In the genomic region with DNA sequence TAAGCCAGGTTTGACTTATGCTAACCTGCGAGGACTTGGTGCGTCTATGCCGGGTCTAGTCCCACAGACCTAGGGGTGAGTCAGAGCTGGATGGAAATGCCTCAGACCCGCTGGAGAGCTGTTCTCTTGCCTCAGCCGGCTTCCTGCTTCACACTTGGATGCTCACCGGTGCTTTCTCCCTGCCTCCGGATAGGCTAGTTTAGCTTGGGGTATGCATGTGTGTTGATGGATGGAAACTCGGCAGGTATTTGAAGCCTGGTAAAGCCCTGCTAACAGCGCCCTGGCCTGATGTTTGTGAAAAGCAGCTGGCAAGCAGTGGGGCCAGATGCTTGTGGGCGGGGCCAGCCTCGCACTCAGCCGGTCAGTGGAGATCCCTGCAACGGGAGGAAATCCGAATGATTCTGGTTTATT, we compare ENCODE assay signal across 7 cellular contexts. TPM values are rescaled to one million over a fixed set of nuclear protein-coding genes. Genes with fewer than 3 reads are reported as not detected.
DNase-seq lines count a peak whose midpoint lies in the region; ATAC-seq, FAIRE-seq and TF ChIP-seq lines count a peak whose summit lies in the region.

No MANE protein-coding gene starts in this region.

- whole genome bisulfite sequencing in mammary epithelial cell (ENCODE audit: low coverage, missing lambda C conversion rate) = 1% methylated on average over 12 of the region's 14 CpGs

- H3K4me3 Mint-ChIP-seq in stimulated activated naive CD8-positive, alpha-beta T cell treated with anti-CD3 and anti-CD28 coated beads, Interleukin-15, amount 100 ng/mL, for 72 hours = no peak overlapping the region

- peaks cover 18% of the 10 kb centered on the region for H4K20me1 ChIP-seq in mammary epithelial cell (ENCODE audit: insufficient read depth, low read length)

- H3K9ac ChIP-seq in mammary epithelial cell (ENCODE audit: insufficient read depth, low read length) = no peak overlapping the region

- CTCF ChIA-PET in mammary epithelial cell (lab: Charles Lee; ENCODE audit: low non-redundant PET) = no interaction called here

- dilution Hi-C loops in mammary epithelial cell (cut with HindIII; ENCODE audit: low sequenced_read_pairs) = no loop called here

- intact Hi-C loops in mammary epithelial cell (cut with micrococcal nuclease) = loop anchor here (1.0 to 5.0 kb wide), 3 partner anchors 9 to 51 kb away; no protein-coding TSS in a partner anchor

- TF ChIP-seq CTCF in mammary epithelial cell (conservative IDR thresholded peaks at IDR 0.05 in 1 of 2, IDR thresholded peaks at IDR 0.05 in 1 of 2; ENCODE audit: extremely low read depth in 1 of 2, insufficient read depth in 1 of 2, low read depth in 1 of 2, low read length in 2 of 2) = no peak
- TF ChIP-seq CTCF in kidney epithelial cell (IDR thresholded peaks at IDR 0.05; ENCODE audit: insufficient read depth, low read length, poor library complexity, severe bottlenecking) = no peak

- peak; percentile 62 for ATAC-seq in stimulated activated naive CD8-positive, alpha-beta T cell treated with anti-CD3 and anti-CD28 coated beads, Interleukin-15, amount 100 ng/mL, for 72 hours
- no peak for ATAC-seq in GM18511 (IDR thresholded peaks at IDR 0.05; ENCODE audit: unreplicated experiment)

- in situ Hi-C loops in mammary epithelial cell (cut with MboI; ENCODE audit: low sequenced_read_pairs in 2 of 2) = loop anchor here in 1 of 2 donors (25.0 kb wide), 1 partner anchor 314 kb away; the partner anchor contains the start of gene RAPGEF1

- H3K9me3 Mint-ChIP-seq in stimulated activated naive CD8-positive, alpha-beta T cell treated with anti-CD3 and anti-CD28 coated beads, Interleukin-15, amount 100 ng/mL, for 72 hours = no peaks in the 10 kb centered on the region

- H3K9me3 ChIP-seq in mammary epithelial cell (replicated peaks; ENCODE audit: insufficient read depth, low read length) = no peaks in the 10 kb centered on the region

- H2AFZ ChIP-seq in mammary epithelial cell (ENCODE audit: low read depth, low read length) = no peak overlapping the region

- H3K36me3 ChIP-seq in mammary epithelial cell (ENCODE audit: insufficient read depth, low read length) (peaks cover 3% of the 10 kb centered on the region), kidney epithelial cell (ENCODE audit: control insufficient read depth, insufficient read depth, low read length) (no peaks in the 10 kb centered on the region)

- no TSS peak for BruUV-seq in mammary epithelial cell (replicated peaks; lab: Mats Ljungman, UMichigan)

- peaks cover 98% of the 10 kb centered on the region for H3K79me2 ChIP-seq in mammary epithelial cell (ENCODE audit: insufficient read depth, low read length)

- peaks cover 44% of the 10 kb centered on the region for H3K4me1 ChIP-seq in mammary epithelial cell (ENCODE audit: insufficient read depth, low read length)

- H3K4me2 ChIP-seq in mammary epithelial cell (ENCODE audit: insufficient read depth, low read depth, low read length) = peak overlapping the region; percentile 52

- H3K27ac Mint-ChIP-seq in stimulated activated naive CD8-positive, alpha-beta T cell treated with anti-CD3 and anti-CD28 coated beads, Interleukin-15, amount 100 ng/mL, for 72 hours = no peak overlapping the region

- H3K27me3 ChIP-seq in mammary epithelial cell (ENCODE audit: insufficient read depth, low read length) (no peaks in the 10 kb centered on the region), kidney epithelial cell (ENCODE audit: control insufficient read depth, insufficient read depth, low read length) (no peaks in the 10 kb centered on the region)

- H3K27ac ChIP-seq in mammary epithelial cell (ENCODE audit: insufficient read depth, low read depth, low read length) = no peak overlapping the region

- no peak for DNase-seq in GM18507 (ENCODE audit: extremely low spot score, insufficient read length, low read depth)
- DNase-seq in NCI-H2196 treated with DMSO at 0.1 percent for 48 hours (lab: John Stamatoyannopoulos, UW; ENCODE audit: unreplicated experiment) = peak; percentile 66
- peak; percentile 97 for DNase-seq in mammary epithelial cell
- DNase-seq in kidney epithelial cell (ENCODE audit: low read depth) = peak; percentile 99
- DNase-seq in stimulated activated naive CD8-positive, alpha-beta T cell treated with anti-CD3 and anti-CD28 coated beads, Interleukin-15, amount 100 ng/mL, for 72 hours = no peak
- DNase-seq in NK-92 (lab: John Stamatoyannopoulos, UW; ENCODE audit: unreplicated experiment) = no peak

- no peaks in the 10 kb centered on the region for H3K27me3 Mint-ChIP-seq in stimulated activated naive CD8-positive, alpha-beta T cell treated with anti-CD3 and anti-CD28 coated beads, Interleukin-15, amount 100 ng/mL, for 72 hours

- H3K4me1 Mint-ChIP-seq in stimulated activated naive CD8-positive, alpha-beta T cell treated with anti-CD3 and anti-CD28 coated beads, Interleukin-15, amount 100 ng/mL, for 72 hours = peaks cover 85% of the 10 kb centered on the region

- H3K4me3 ChIP-seq in mammary epithelial cell (replicated peaks in 1 of 3; ENCODE audit: insufficient read depth in 1 of 3, low read depth in 2 of 3, low read length in 3 of 3) (peak overlapping the region in 1 of 3 experiments; percentile 20), kidney epithelial cell (ENCODE audit: low read depth, low read length) (no peak overlapping the region)

- peak; percentile 45 for FAIRE-seq in GM18507 (lab: Jason Lieb, UNC)

RNA-seq across cellular contexts. Expression of gene PRRC2B, which starts 29.3 kb away (rescaled TPM):
- total RNA-seq in mammary epithelial cell (100 to 1,000 TPM in 1 of 2 donors, 10 to 100 TPM in 1; 84.0 to 170 TPM), kidney epithelial cell (158 and 169 TPM in 2 replicates)
- 26.5 TPM for polyA plus RNA-seq in mammary epithelial cell
- 206 TPM for polyA minus RNA-seq in mammary epithelial cell

Comparison
In these comparisons a context has a peak if more than half of its experiments do, and no peak if none do; other contexts are left out.
1. DNase-seq: peak in NCI-H2196 treated with DMSO at 0.1 percent for 48 hours (single experiment), mammary epithelial cell (single experiment) and kidney epithelial cell (single experiment); none in GM18507 (single experiment), stimulated activated naive CD8-positive, alpha-beta T cell treated with anti-CD3 and anti-CD28 coated beads, Interleukin-15, amount 100 ng/mL, for 72 hours (0 of 2) and NK-92 (single experiment).